Comparison of ENCODE assay signal across 1 cellular context in the genomic region with DNA sequence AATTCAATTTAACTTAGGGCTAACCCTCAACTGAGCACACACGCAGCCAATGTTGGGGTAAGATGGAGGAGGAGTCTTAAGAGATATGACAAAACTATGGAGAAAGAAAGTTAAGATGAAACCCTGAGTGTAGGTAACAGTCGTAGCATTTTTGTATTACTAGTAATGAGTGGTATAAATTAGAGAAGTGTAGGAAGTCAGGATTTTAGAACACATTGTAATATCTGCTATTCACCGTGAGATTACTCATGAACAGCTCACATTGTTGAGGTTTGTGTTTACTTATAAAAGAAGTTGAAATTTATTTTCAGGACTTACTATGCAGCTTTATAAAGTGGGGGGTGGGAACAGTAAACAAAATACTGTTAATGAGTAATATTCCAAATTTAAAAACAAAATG.
TF ChIP-seq lines count a peak whose summit lies in the region.

No MANE protein-coding gene starts in this region.

TF ChIP-seq in IMR-90, 13 proteins besides CTCF, POLR2A, EP300 and RAD21:
- TF ChIP-seq RCOR1 (IDR thresholded peaks at IDR 0.05; ENCODE audit: insufficient replicate concordance, low read length) (no peak), RFX5 (IDR thresholded peaks at IDR 0.05; ENCODE audit: low read depth, low read length) (no peak), SMC3 (IDR thresholded peaks at IDR 0.05; ENCODE audit: low read depth, low read length) (no peak), MAZ (IDR thresholded peaks at IDR 0.05; ENCODE audit: borderline replicate concordance, low read depth, low read length) (no peak), NFE2L2 (IDR thresholded peaks at IDR 0.05; ENCODE audit: low read depth, low read length) (no peak), MAFK (IDR thresholded peaks at IDR 0.05; ENCODE audit: low read depth, low read length) (no peak), BHLHE40 (IDR thresholded peaks at IDR 0.05; ENCODE audit: low read depth, low read length) (no peak), CHD1 (IDR thresholded peaks at IDR 0.05; ENCODE audit: low read depth, low read length) (no peak)
- TF ChIP-seq, protein P1, sequence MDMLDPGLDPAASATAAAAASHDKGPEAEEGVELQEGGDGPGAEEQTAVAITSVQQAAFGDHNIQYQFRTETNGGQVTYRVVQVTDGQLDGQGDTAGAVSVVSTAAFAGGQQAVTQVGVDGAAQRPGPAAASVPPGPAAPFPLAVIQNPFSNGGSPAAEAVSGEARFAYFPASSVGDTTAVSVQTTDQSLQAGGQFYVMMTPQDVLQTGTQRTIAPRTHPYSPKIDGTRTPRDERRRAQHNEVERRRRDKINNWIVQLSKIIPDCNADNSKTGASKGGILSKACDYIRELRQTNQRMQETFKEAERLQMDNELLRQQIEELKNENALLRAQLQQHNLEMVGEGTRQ (IDR thresholded peaks at IDR 0.05; ENCODE audit: low read depth, low read length), result no peak
- TF ChIP-seq, protein P2, sequence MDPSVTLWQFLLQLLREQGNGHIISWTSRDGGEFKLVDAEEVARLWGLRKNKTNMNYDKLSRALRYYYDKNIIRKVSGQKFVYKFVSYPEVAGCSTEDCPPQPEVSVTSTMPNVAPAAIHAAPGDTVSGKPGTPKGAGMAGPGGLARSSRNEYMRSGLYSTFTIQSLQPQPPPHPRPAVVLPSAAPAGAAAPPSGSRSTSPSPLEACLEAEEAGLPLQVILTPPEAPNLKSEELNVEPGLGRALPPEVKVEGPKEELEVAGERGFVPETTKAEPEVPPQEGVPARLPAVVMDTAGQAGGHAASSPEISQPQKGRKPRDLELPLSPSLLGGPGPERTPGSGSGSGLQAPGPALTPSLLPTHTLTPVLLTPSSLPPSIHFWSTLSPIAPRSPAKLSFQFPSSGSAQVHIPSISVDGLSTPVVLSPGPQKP (IDR thresholded peaks at IDR 0.05; ENCODE audit: borderline replicate concordance, low read depth, low read length), result no peak
